In genomic region chr1:228378453-228379164, GRCh38 we compare ENCODE assay signal across 8 cellular contexts. TPM values are rescaled to one million over a fixed set of nuclear protein-coding genes. Genes with fewer than 3 reads are reported as not detected.
A peak's percentile ranks its signal among the peaks of the same experiment; 100 is the strongest.
DNase-seq lines count a peak whose midpoint lies in the region; ATAC-seq and TF ChIP-seq lines count a peak whose summit lies in the region.

No MANE protein-coding gene starts in this region.

- ATAC-seq in HG03469 (IDR thresholded peaks at IDR 0.05; ENCODE audit: unreplicated experiment) (no peak), GM21447 (IDR thresholded peaks at IDR 0.05; ENCODE audit: unreplicated experiment) (no peak)

- H3K27ac ChIP-seq in VCaP: peak overlapping the region; percentile 34; the same call in 1 of the 2 replicates
- no peak overlapping the region for H3K27ac ChIP-seq in caudate nucleus (ENCODE audit: low read depth, low read length)
- no peak overlapping the region for H3K27ac ChIP-seq in smooth muscle cell (ENCODE audit: low read depth)

- H3K4me2 ChIP-seq in smooth muscle cell: peak overlapping the region; percentile 97

- TF ChIP-seq CTCF in VCaP (conservative IDR thresholded peaks at IDR 0.05) (peak; percentile 48), smooth muscle cell (IDR thresholded peaks at IDR 0.05; ENCODE audit: borderline replicate concordance, insufficient read depth, poor library complexity, severe bottlenecking) (peak; percentile 40)

- H3K4me3 ChIP-seq in smooth muscle cell: peak overlapping the region; percentile 70

- no peaks in the 10 kb centered on the region for H3K4me1 ChIP-seq in smooth muscle cell (ENCODE audit: low read depth)

- H3K79me2 ChIP-seq in smooth muscle cell (ENCODE audit: low read depth): no peaks in the 10 kb centered on the region

- H2AFZ ChIP-seq in smooth muscle cell (ENCODE audit: low read depth): peak overlapping the region; percentile 97

- DNase-seq in DMS153 (lab: John Stamatoyannopoulos, UW): peak; percentile 80
- DNase-seq in NCI-H1105 treated with DMSO at 0.1 percent for 48 hours (lab: John Stamatoyannopoulos, UW): peak; percentile 72
- peak in 35 of 61 donors; percentile 6 to 68 (median 34) for DNase-seq in caudate nucleus (lab: John Stamatoyannopoulos, UW)
- DNase-seq in inferior parietal cortex (ENCODE audit: extremely low spot score): peak; percentile 37
- DNase-seq in smooth muscle cell (lab: John Stamatoyannopoulos, UW; ENCODE audit: unreplicated experiment): peak; percentile 28

- peaks cover 22% of the 10 kb centered on the region for H3K27me3 ChIP-seq in smooth muscle cell (ENCODE audit: low read depth)

- under 1% methylated on average over 60 of the region's 70 CpGs for WGBS in smooth muscle cell (ENCODE audit: low lambda C conversion rate)

- H3K36me3 ChIP-seq in smooth muscle cell (ENCODE audit: low read depth): no peaks in the 10 kb centered on the region

- no peaks in the 10 kb centered on the region for H4K20me1 ChIP-seq in smooth muscle cell (ENCODE audit: low read depth)

- no peaks in the 10 kb centered on the region for H3F3A ChIP-seq in smooth muscle cell (ENCODE audit: low read depth)

- no peaks in the 10 kb centered on the region for H3K9me3 ChIP-seq in smooth muscle cell (replicated peaks; ENCODE audit: low read depth)

- peak overlapping the region; percentile 35 for H3K9ac ChIP-seq in smooth muscle cell (ENCODE audit: low read depth)

RNA-seq across cellular contexts. Expression of gene TRIM11, which starts 28.0 kb away (rescaled TPM):
- total RNA-seq in smooth muscle cell: 7.8 and 14.6 TPM in 2 replicates
- 11.5 and 14.0 TPM in 2 replicates for polyA plus RNA-seq in smooth muscle cell

RNA-seq across cellular contexts. Expression of gene TRIM17, which starts 38.1 kb away (rescaled TPM):
- total RNA-seq in smooth muscle cell: 1.4 and 1.6 TPM in 2 replicates
- 1.5 and 4.4 TPM in 2 replicates for polyA plus RNA-seq in smooth muscle cell

Comparison
In these comparisons a context has a peak if more than half of its experiments do, and no peak if none do; other contexts are left out.
1. DNase-seq: peak in every context shown above with its lines; median percentile 80 in DMS153; 72 in NCI-H1105 treated with DMSO at 0.1 percent for 48 hours; 37 in inferior parietal cortex; 34 in caudate nucleus; 28 in smooth muscle cell.